In genomic region chr10:86169506-86170254, GRCh38 we compare ENCODE assay signal across 18 cellular contexts.
A peak's percentile ranks its signal among the peaks of the same experiment; 100 is the strongest.
DNase-seq lines count a peak whose midpoint lies in the region; ATAC-seq, FAIRE-seq and TF ChIP-seq lines count a peak whose summit lies in the region.
"Had no signal": no experiment of that assay in that cellular context is flagged by ENCODE, and none has a peak within 500 bp of the region (broad histone marks: within the 10 kb centered on the region; RNA-seq: fewer than 3 reads in every experiment).

No MANE protein-coding gene starts in this region.

- H3K27ac Mint-ChIP-seq in activated T-cell treated with anti-CD3 and anti-CD28 coated beads, Interleukin-2, amount 50 U/mL, for 24 hours = no peak overlapping the region
- H3K27ac Mint-ChIP-seq in stimulated activated memory B cell treated with anti-CD40 and anti-IgM and Interleukin-4, amounts not matched to agents 10 μg/mL and 1 μg/mL and 100 μg/mL, for 72 hours = no peak overlapping the region
- no peak overlapping the region for H3K27ac Mint-ChIP-seq in glutamatergic neuron (ENCODE audit: unreplicated experiment)

- H3K27me3 Mint-ChIP-seq in activated T-cell treated with anti-CD3 and anti-CD28 coated beads, Interleukin-2, amount 50 U/mL, for 24 hours = peaks cover 14% of the 10 kb centered on the region
- H3K27me3 Mint-ChIP-seq in stimulated activated memory B cell treated with anti-CD40 and anti-IgM and Interleukin-4, amounts not matched to agents 10 μg/mL and 1 μg/mL and 100 μg/mL, for 72 hours = no peaks in the 10 kb centered on the region
- peaks cover 2% of the 10 kb centered on the region for H3K27me3 Mint-ChIP-seq in glutamatergic neuron (ENCODE audit: unreplicated experiment)

- no peaks in the 10 kb centered on the region for H3K36me3 Mint-ChIP-seq in activated T-cell treated with anti-CD3 and anti-CD28 coated beads, Interleukin-2, amount 50 U/mL, for 24 hours (ENCODE audit: low read depth)
- no peaks in the 10 kb centered on the region for H3K36me3 Mint-ChIP-seq in stimulated activated memory B cell treated with anti-CD40 and anti-IgM and Interleukin-4, amounts not matched to agents 10 μg/mL and 1 μg/mL and 100 μg/mL, for 72 hours
- no peaks in the 10 kb centered on the region for H3K36me3 Mint-ChIP-seq in glutamatergic neuron (ENCODE audit: unreplicated experiment)

- TF ChIP-seq CTCF in D721Med (IDR thresholded peaks at IDR 0.05; ENCODE audit: insufficient read depth, missing control alignments) = no peak
- TF ChIP-seq CTCF in glutamatergic neuron (IDR thresholded peaks at IDR 0.05; ENCODE audit: partially characterized antibody, unreplicated experiment) = no peak

- ATAC-seq in stimulated activated memory B cell treated with anti-CD40 and anti-IgM and Interleukin-4, amounts not matched to agents 10 μg/mL and 1 μg/mL and 100 μg/mL, for 72 hours = peak; percentile 2
- no peak for ATAC-seq in SK-N-SH treated with all-trans-retinoic acid at 6 μM for 48 hours
- ATAC-seq: HCT116 had no signal

- peak; percentile 2 for DNase-seq in activated T-cell treated with anti-CD3 and anti-CD28 coated beads, Interleukin-2, amount 50 U/mL, for 24 hours
- DNase-seq in activated T-cell treated with anti-CD3 and anti-CD28 coated beads, Interleukin-2, amount 50 U/mL, for 1 hour = no peak
- peak; percentile 24 for DNase-seq in KBM-7
- peak; percentile 60 for DNase-seq in mesenteric fat pad (ENCODE audit: low spot score)
- no peak for DNase-seq in D721Med (ENCODE audit: insufficient read length, low spot score)
- DNase-seq in glutamatergic neuron = no peak
- DNase-seq: 8988T, DND-41, IMR-90, NCI-H1436, NCI-H2029 treated with DMSO at 0.1 percent for 48 hours, NCI-H2171 treated with DMSO at 0.1 percent for 48 hours, NCI-H774, PC-9 had no signal

- FAIRE-seq in D721Med (lab: Jason Lieb, UNC) = no peak
- FAIRE-seq: G401.6 had no signal

- in situ Hi-C loops in KBM-7 (cut with MboI; ENCODE audit: low pct_unique_long_range_greater_than_20kb, low sequenced_read_pairs) = no loop called here

- no peaks in the 10 kb centered on the region for H3K9me3 Mint-ChIP-seq in activated T-cell treated with anti-CD3 and anti-CD28 coated beads, Interleukin-2, amount 50 U/mL, for 24 hours
- H3K9me3 Mint-ChIP-seq in stimulated activated memory B cell treated with anti-CD40 and anti-IgM and Interleukin-4, amounts not matched to agents 10 μg/mL and 1 μg/mL and 100 μg/mL, for 72 hours = no peaks in the 10 kb centered on the region
- peaks cover 4% of the 10 kb centered on the region for H3K9me3 Mint-ChIP-seq in glutamatergic neuron (ENCODE audit: unreplicated experiment)

- no peaks in the 10 kb centered on the region for H3K4me1 Mint-ChIP-seq in activated T-cell treated with anti-CD3 and anti-CD28 coated beads, Interleukin-2, amount 50 U/mL, for 24 hours (ENCODE audit: low read depth)
- H3K4me1 Mint-ChIP-seq in stimulated activated memory B cell treated with anti-CD40 and anti-IgM and Interleukin-4, amounts not matched to agents 10 μg/mL and 1 μg/mL and 100 μg/mL, for 72 hours = peaks cover 21% of the 10 kb centered on the region
- no peaks in the 10 kb centered on the region for H3K4me1 Mint-ChIP-seq in glutamatergic neuron (ENCODE audit: low read depth, unreplicated experiment)

- no peak overlapping the region for H3K4me3 Mint-ChIP-seq in activated T-cell treated with anti-CD3 and anti-CD28 coated beads, Interleukin-2, amount 50 U/mL, for 24 hours
- H3K4me3 Mint-ChIP-seq in stimulated activated memory B cell treated with anti-CD40 and anti-IgM and Interleukin-4, amounts not matched to agents 10 μg/mL and 1 μg/mL and 100 μg/mL, for 72 hours = no peak overlapping the region
- no peak overlapping the region for H3K4me3 Mint-ChIP-seq in glutamatergic neuron (ENCODE audit: unreplicated experiment)

TF ChIP-seq in SK-N-SH treated with all-trans-retinoic acid at 6 μM for 48 hours, 23 proteins besides CTCF, POLR2A, EP300 and RAD21:
- no peak for TF ChIP-seq CSDC2 (CRISPR knock-in tag; IDR thresholded peaks at IDR 0.05)
- TF ChIP-seq PPARA (CRISPR knock-in tag; IDR thresholded peaks at IDR 0.05; ENCODE audit: borderline replicate concordance) = no peak
- TF ChIP-seq ZNF8 (CRISPR knock-in tag; IDR thresholded peaks at IDR 0.05) = no peak
- TF ChIP-seq, protein P1, sequence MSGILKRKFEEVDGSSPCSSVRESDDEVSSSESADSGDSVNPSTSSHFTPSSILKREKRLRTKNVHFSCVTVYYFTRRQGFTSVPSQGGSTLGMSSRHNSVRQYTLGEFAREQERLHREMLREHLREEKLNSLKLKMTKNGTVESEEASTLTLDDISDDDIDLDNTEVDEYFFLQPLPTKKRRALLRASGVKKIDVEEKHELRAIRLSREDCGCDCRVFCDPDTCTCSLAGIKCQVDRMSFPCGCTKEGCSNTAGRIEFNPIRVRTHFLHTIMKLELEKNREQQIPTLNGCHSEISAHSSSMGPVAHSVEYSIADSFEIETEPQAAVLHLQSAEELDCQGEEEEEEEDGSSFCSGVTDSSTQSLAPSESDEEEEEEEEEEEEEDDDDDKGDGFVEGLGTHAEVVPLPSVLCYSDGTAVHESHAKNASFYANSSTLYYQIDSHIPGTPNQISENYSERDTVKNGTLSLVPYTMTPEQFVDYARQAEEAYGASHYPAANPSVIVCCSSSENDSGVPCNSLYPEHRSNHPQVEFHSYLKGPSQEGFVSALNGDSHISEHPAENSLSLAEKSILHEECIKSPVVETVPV (CRISPR knock-in tag; IDR thresholded peaks at IDR 0.05) = no peak
- no peak for TF ChIP-seq TSHZ2 (CRISPR knock-in tag; IDR thresholded peaks at IDR 0.05)
- no peak for TF ChIP-seq ZC3H10 (CRISPR knock-in tag; IDR thresholded peaks at IDR 0.05)
- TF ChIP-seq POU6F1 (CRISPR knock-in tag; IDR thresholded peaks at IDR 0.05; ENCODE audit: borderline replicate concordance, low read depth) = no peak
- TF ChIP-seq ARNTL (CRISPR knock-in tag; IDR thresholded peaks at IDR 0.05; ENCODE audit: borderline replicate concordance, low read depth) = no peak
- TF ChIP-seq CREB5 (CRISPR knock-in tag; IDR thresholded peaks at IDR 0.05; ENCODE audit: low read depth) = no peak
- TF ChIP-seq ZFP3 (CRISPR knock-in tag; IDR thresholded peaks at IDR 0.05) = no peak
- TF ChIP-seq TCF4 (CRISPR knock-in tag; IDR thresholded peaks at IDR 0.05; ENCODE audit: borderline replicate concordance) = no peak
- no peak for TF ChIP-seq ISL1 (CRISPR knock-in tag; IDR thresholded peaks at IDR 0.05)
- TF ChIP-seq SNAI2 (CRISPR knock-in tag; IDR thresholded peaks at IDR 0.05) = no peak
- TF ChIP-seq BACH2 (CRISPR knock-in tag; IDR thresholded peaks at IDR 0.05; ENCODE audit: borderline replicate concordance) = no peak
- no peak for TF ChIP-seq GLIS3 (CRISPR knock-in tag; IDR thresholded peaks at IDR 0.05)
- TF ChIP-seq ZFP30 (CRISPR knock-in tag; IDR thresholded peaks at IDR 0.05) = no peak
- TF ChIP-seq RARB (CRISPR knock-in tag; IDR thresholded peaks at IDR 0.05) = no peak
- TF ChIP-seq TOX (CRISPR knock-in tag; IDR thresholded peaks at IDR 0.05; ENCODE audit: borderline replicate concordance) = no peak
TF ChIP-seq in SK-N-SH treated with all-trans-retinoic acid at 6 μM for 48 hours: peak in this region for 0.

Comparison
In these comparisons a context has a peak if more than half of its experiments do, and no peak if none do; other contexts are left out.
1. DNase-seq: peak in activated T-cell treated with anti-CD3 and anti-CD28 coated beads, Interleukin-2, amount 50 U/mL, for 24 hours (single experiment), KBM-7 (single experiment) and mesenteric fat pad (single experiment); none in activated T-cell treated with anti-CD3 and anti-CD28 coated beads, Interleukin-2, amount 50 U/mL, for 1 hour (single experiment), D721Med (single experiment) and glutamatergic neuron (single experiment).